In the genomic region with DNA sequence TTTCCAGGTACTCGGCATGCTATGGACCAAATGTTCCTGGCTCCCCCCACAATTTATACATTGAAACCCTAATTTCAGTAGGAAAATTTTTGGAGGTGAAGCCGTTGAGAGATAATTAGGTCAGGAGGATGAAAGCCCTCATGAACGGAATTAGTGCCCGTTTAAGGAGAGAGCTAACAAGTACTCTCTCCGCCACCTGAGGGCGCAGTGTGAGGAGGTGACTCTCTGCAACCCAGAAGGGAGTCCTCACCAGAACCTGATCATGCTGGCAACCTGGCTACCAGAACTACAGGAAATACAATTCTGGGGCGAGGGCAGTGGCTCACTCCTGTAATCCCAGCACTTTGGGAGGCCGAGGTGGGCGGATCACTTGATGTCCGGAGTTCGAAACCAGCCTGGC, we compare ENCODE assay signal across 14 cellular contexts.
DNase-seq lines count a peak whose midpoint lies in the region; ATAC-seq and TF ChIP-seq lines count a peak whose summit lies in the region.
"Had no signal": no experiment of that assay in that cellular context is flagged by ENCODE, and none has a peak within 500 bp of the region (broad histone marks: within the 10 kb centered on the region; RNA-seq: fewer than 3 reads in every experiment).

No MANE protein-coding gene starts in this region.

- ATAC-seq in GM18505 (IDR thresholded peaks at IDR 0.05; ENCODE audit: unreplicated experiment) (no peak), HG03432 (IDR thresholded peaks at IDR 0.05; ENCODE audit: unreplicated experiment) (no peak)
- ATAC-seq: activated naive CD8-positive, alpha-beta T cell treated with anti-CD3 and anti-CD28 coated beads, Interleukin-2, amount 50 U/mL, for 24 hours; stimulated activated memory B cell treated with anti-CD40 and anti-IgM and Interleukin-4, amounts not matched to agents 10 μg/mL and 1 μg/mL and 100 μg/mL, for 72 hours had no signal

- DNase-seq in SHP77 (lab: John Stamatoyannopoulos, UW) (peak; percentile 19 to 27), SHP77 treated with DMSO at 0.1 percent for 48 hours (lab: John Stamatoyannopoulos, UW) (no peak), KBM-7 (peak; percentile 8), neural crest cell (ENCODE audit: low read depth, low spot score) (no peak), COLO829 (ENCODE audit: low spot score) (no peak)
- DNase-seq: activated naive CD8-positive, alpha-beta T cell treated with anti-CD3 and anti-CD28 coated beads, Interleukin-2, amount 50 U/mL, for 24 hours; DND-41; NCI-H2081 treated with DMSO at 0.1 percent for 48 hours; ovary had no signal

- H3K4me1 Mint-ChIP-seq in neural crest cell, result no peaks in the 10 kb centered on the region
- H3K4me1 Mint-ChIP-seq: activated naive CD8-positive, alpha-beta T cell treated with anti-CD3 and anti-CD28 coated beads, Interleukin-2, amount 50 U/mL, for 24 hours; stimulated activated memory B cell treated with anti-CD40 and anti-IgM and Interleukin-4, amounts not matched to agents 10 μg/mL and 1 μg/mL and 100 μg/mL, for 72 hours had no signal

- no peaks in the 10 kb centered on the region for H3K36me3 Mint-ChIP-seq in neural crest cell (ENCODE audit: low read depth)
- H3K36me3 Mint-ChIP-seq: stimulated activated memory B cell treated with anti-CD40 and anti-IgM and Interleukin-4, amounts not matched to agents 10 μg/mL and 1 μg/mL and 100 μg/mL, for 72 hours had no signal

- peak; percentile 67 for TF ChIP-seq CTCF in VCaP (conservative IDR thresholded peaks at IDR 0.05)
- peak; percentile 12 for TF ChIP-seq CTCF in neural crest cell (conservative IDR thresholded peaks at IDR 0.05)

- peaks cover 5% of the 10 kb centered on the region for H3K9me3 Mint-ChIP-seq in neural crest cell

- no peaks in the 10 kb centered on the region for H3K27me3 Mint-ChIP-seq in neural crest cell (ENCODE audit: low read depth)
- H3K27me3 Mint-ChIP-seq: activated naive CD8-positive, alpha-beta T cell treated with anti-CD3 and anti-CD28 coated beads, Interleukin-2, amount 50 U/mL, for 24 hours; stimulated activated memory B cell treated with anti-CD40 and anti-IgM and Interleukin-4, amounts not matched to agents 10 μg/mL and 1 μg/mL and 100 μg/mL, for 72 hours had no signal

- in situ Hi-C loops in KBM-7 (cut with MboI; ENCODE audit: low pct_unique_long_range_greater_than_20kb, low sequenced_read_pairs), result no loop called here

- no peak overlapping the region for H3K27ac Mint-ChIP-seq in neural crest cell (ENCODE audit: unreplicated experiment)
- H3K27ac Mint-ChIP-seq: activated naive CD8-positive, alpha-beta T cell treated with anti-CD3 and anti-CD28 coated beads, Interleukin-2, amount 50 U/mL, for 24 hours; stimulated activated memory B cell treated with anti-CD40 and anti-IgM and Interleukin-4, amounts not matched to agents 10 μg/mL and 1 μg/mL and 100 μg/mL, for 72 hours had no signal

- no peak for TF ChIP-seq POLR2A in GM18505 (IDR thresholded peaks at IDR 0.05; ENCODE audit: borderline replicate concordance, extremely low read depth, insufficient read depth, insufficient read length)

- no peak overlapping the region for H3K27ac ChIP-seq in VCaP
- H3K27ac ChIP-seq: esophagus muscularis mucosa, ovary had no signal

- no peak overlapping the region for H3K4me3 Mint-ChIP-seq in neural crest cell
- H3K4me3 Mint-ChIP-seq: activated naive CD8-positive, alpha-beta T cell treated with anti-CD3 and anti-CD28 coated beads, Interleukin-2, amount 50 U/mL, for 24 hours; stimulated activated memory B cell treated with anti-CD40 and anti-IgM and Interleukin-4, amounts not matched to agents 10 μg/mL and 1 μg/mL and 100 μg/mL, for 72 hours had no signal

Comparison
In these comparisons a context has a peak if more than half of its experiments do, and no peak if none do; other contexts are left out.
1. DNase-seq: peak in SHP77 (2 of 2) and KBM-7 (single experiment); none in SHP77 treated with DMSO at 0.1 percent for 48 hours (single experiment), neural crest cell (single experiment) and COLO829 (single experiment).